Comparison of ENCODE assay signal across 11 cellular contexts in the genomic region with DNA sequence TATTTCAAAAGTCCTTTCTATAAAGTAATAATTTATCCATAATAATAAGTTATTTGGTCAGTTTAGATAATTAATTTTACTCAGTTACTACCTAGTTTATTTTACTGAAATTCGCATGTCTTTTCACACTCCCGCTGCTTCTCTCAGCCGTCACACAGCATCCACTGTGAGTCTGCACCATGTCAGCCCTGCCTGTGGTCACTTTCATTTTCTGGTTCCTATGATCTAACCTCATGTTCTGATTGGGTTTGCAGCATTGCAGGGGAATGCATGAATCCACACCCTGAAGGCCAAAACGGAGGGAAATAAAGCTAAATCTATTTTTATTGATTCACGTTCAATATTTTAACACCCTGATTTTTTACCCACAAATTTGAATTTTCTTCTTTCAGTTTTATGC. TPM values are rescaled to one million over a fixed set of nuclear protein-coding genes. Genes with fewer than 3 reads are reported as not detected.
DNase-seq lines count a peak whose midpoint lies in the region; ATAC-seq, FAIRE-seq and TF ChIP-seq lines count a peak whose summit lies in the region.
"Had no signal": no experiment of that assay in that cellular context is flagged by ENCODE, and none has a peak within 500 bp of the region (broad histone marks: within the 10 kb centered on the region; RNA-seq: fewer than 3 reads in every experiment).

No MANE protein-coding gene starts in this region.

- H3K9me3 ChIP-seq in right cardiac atrium (ENCODE audit: control insufficient read depth, low read length) (no peaks in the 10 kb centered on the region), tibial artery (no peaks in the 10 kb centered on the region)
- H3K9me3 ChIP-seq: esophagus squamous epithelium, mucosa of descending colon had no signal

- H3K27me3 ChIP-seq in right cardiac atrium (ENCODE audit: control insufficient read depth, insufficient read depth) (no peaks in the 10 kb centered on the region), tibial artery (no peaks in the 10 kb centered on the region)
- H3K27me3 ChIP-seq: esophagus squamous epithelium had no signal

- H3K4me3 ChIP-seq in right cardiac atrium (ENCODE audit: low read length) (peak overlapping the region; percentile 51), tibial artery (peak overlapping the region; percentile 39 to 46)
- H3K4me3 ChIP-seq: K562, mucosa of descending colon had no signal

- H3K27ac ChIP-seq in right cardiac atrium (ENCODE audit: low read length) (no peak overlapping the region), tibial artery (peak overlapping the region; percentile 42 to 71)
- H3K27ac ChIP-seq: esophagus squamous epithelium had no signal

- 34% methylated on average over 5 of the region's 5 CpGs for WGBS in right cardiac atrium

- DNase-seq in RCC 7860 (ENCODE audit: low spot score) = peak; percentile 76
- peak in 1 of 3 donors; percentile 29 for DNase-seq in right cardiac atrium
- no peak for DNase-seq in tibial artery
- DNase-seq in NCI-H146 (lab: John Stamatoyannopoulos, UW) = no peak
- no peak for DNase-seq in GM03348 (ENCODE audit: low spot score)
- DNase-seq in SIG-M5 (lab: John Stamatoyannopoulos, UW) = no peak
- DNase-seq: activated naive CD8-positive, alpha-beta T cell treated with anti-CD3 and anti-CD28 coated beads, Interleukin-2, amount 10 ng/mL, durations not matched to agents 7 days and 5 days; esophagus squamous epithelium had no signal

- H3K36me3 ChIP-seq in tibial artery = no peaks in the 10 kb centered on the region
- H3K36me3 ChIP-seq: esophagus squamous epithelium had no signal

- TF ChIP-seq CTCF in tibial artery (IDR thresholded peaks at IDR 0.05) = no peak

- intact Hi-C loops in right cardiac atrium (cut with DNase I) = no loop called here
- intact Hi-C loops in tibial artery (cut with DNase I; ENCODE audit: low total_unique reads) = no loop called here

- H3K4me1 ChIP-seq in right cardiac atrium (ENCODE audit: control insufficient read depth, insufficient read depth, low read length) (no peaks in the 10 kb centered on the region), tibial artery (peaks cover 0 to 7% (median 0%) of the 10 kb centered on the region in 4 donors)
- H3K4me1 ChIP-seq: esophagus squamous epithelium had no signal

- ATAC-seq in GM21360 (IDR thresholded peaks at IDR 0.05; ENCODE audit: unreplicated experiment) (peak; percentile 95), right cardiac atrium (peak; percentile 92 to 93)
- ATAC-seq: K562, mucosa of descending colon had no signal

- peak; percentile 86 for FAIRE-seq in RCC 7860 (lab: Jason Lieb, UNC)
- FAIRE-seq: K562 had no signal

RNA-seq across cellular contexts. Expression of gene PDE10A, which starts 47.4 kb away (rescaled TPM):
- 1 to 10 TPM; 3.6 to 8.5 (median 5.0) TPM for total RNA-seq in right cardiac atrium
- polyA plus RNA-seq in right cardiac atrium = 3.8 TPM
- total RNA-seq: activated naive CD8-positive, alpha-beta T cell treated with anti-CD3 and anti-CD28 coated beads, Interleukin-2, amount 10 ng/mL, durations not matched to agents 7 days and 5 days had no signal
- polyA plus RNA-seq: K562 had no signal
